Comparison of ENCODE assay signal across 8 cellular contexts in the genomic region with DNA sequence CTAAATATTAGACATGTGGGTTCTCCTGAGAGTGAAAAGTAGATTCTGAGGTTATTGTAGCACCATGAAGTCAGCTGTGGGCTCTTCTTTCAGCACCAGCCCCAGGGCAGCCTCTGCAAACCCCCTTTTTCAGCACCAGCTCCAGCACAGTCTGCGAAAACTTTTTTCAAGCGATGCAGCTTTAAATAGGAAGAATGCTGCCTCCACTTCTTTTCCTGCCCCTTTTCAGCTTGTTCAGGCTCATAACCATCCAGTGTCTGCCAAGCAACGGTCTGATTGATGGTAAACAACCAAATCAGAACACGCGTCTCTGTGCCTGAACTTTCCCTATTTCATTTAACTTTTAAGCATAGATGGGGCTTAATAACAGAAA. TPM values are rescaled to one million over a fixed set of nuclear protein-coding genes. Genes with fewer than 3 reads are reported as not detected.
DNase-seq lines count a peak whose midpoint lies in the region; ATAC-seq and TF ChIP-seq lines count a peak whose summit lies in the region.

A gene (minus strand): TSS at position 155 of the 373 bp plus-strand sequence. CDS start 157 bp downstream, outside the sequence.

- H3K27me3 Mint-ChIP-seq in GM23338 (ENCODE audit: insufficient read depth, low read depth, poor library complexity), result peaks cover 3% of the 10 kb centered on the region

- peaks cover 34% of the 10 kb centered on the region for H3K4me1 Mint-ChIP-seq in GM23338

- peak; percentile 55 for DNase-seq in GM23338 (ENCODE audit: low spot score)
- peak; percentile 96 for DNase-seq in amniotic epithelial cell (ENCODE audit: low read depth)
- peak; percentile 17 to 60 (median 58) for DNase-seq in right cardiac atrium
- peak; percentile 67 for DNase-seq in sciatic nerve (ENCODE audit: low spot score)
- no peak for DNase-seq in DMS153 treated with DMSO at 0.1 percent for 48 hours (lab: John Stamatoyannopoulos, UW; ENCODE audit: unreplicated experiment)
- DNase-seq in GM13977 (ENCODE audit: low spot score), result no peak

- peak within 1 kb of the TSS; percentile 56 for H2AFZ ChIP-seq in GM23338

- H3K4me3 ChIP-seq in GM23338, result peak within 1 kb of the TSS; percentile 58
- peak within 1 kb of the TSS; percentile 85 for H3K4me3 ChIP-seq in right cardiac atrium (ENCODE audit: low read length)

- 5% methylated on average over 5 of the region's 5 CpGs for WGBS in right cardiac atrium

- TF ChIP-seq CTCF in GM23338 (conservative IDR thresholded peaks at IDR 0.05; ENCODE audit: low read depth in 2 of 2) (no peak), GM13977 (IDR thresholded peaks at IDR 0.05; ENCODE audit: extremely low read depth, insufficient read depth, missing control alignments) (no peak)

- H3K27ac ChIP-seq in GM23338 (ENCODE audit: low read depth) (peak within 1 kb of the TSS; percentile 64), right cardiac atrium (ENCODE audit: low read length) (peak within 1 kb of the TSS; percentile 70)

- H3F3A ChIP-seq in GM23338 (replicated peaks; ENCODE audit: low read depth), result no peaks in the 10 kb centered on the region

- intact Hi-C loops in right cardiac atrium (cut with DNase I), result no loop called here
- intact Hi-C loops in sciatic nerve (cut with DNase I), result no loop called here

- H3K9me3 Mint-ChIP-seq in GM23338, result no peaks in the 10 kb centered on the region

- no peaks in the 10 kb centered on the region for H3K36me3 Mint-ChIP-seq in GM23338 (ENCODE audit: low read depth)

- peak within 1 kb of the TSS; percentile 76 for H3K4me2 ChIP-seq in GM23338

- no peaks in the 10 kb centered on the region for H3K27me3 ChIP-seq in GM23338 (ENCODE audit: insufficient read depth)
- no peaks in the 10 kb centered on the region for H3K27me3 ChIP-seq in right cardiac atrium (ENCODE audit: control insufficient read depth, insufficient read depth)

- ATAC-seq in GM23338, result peak; percentile 87
- peak; percentile 93 to 94 for ATAC-seq in right cardiac atrium
- ATAC-seq in sciatic nerve, result peak; percentile 95
- no peak for ATAC-seq in HG03469 (IDR thresholded peaks at IDR 0.05; ENCODE audit: unreplicated experiment)
- ATAC-seq in HG03565 (IDR thresholded peaks at IDR 0.05; ENCODE audit: unreplicated experiment), result no peak

- H3K36me3 ChIP-seq in GM23338 (ENCODE audit: insufficient read depth), result no peaks in the 10 kb centered on the region

- no peaks in the 10 kb centered on the region for H4K20me1 ChIP-seq in GM23338 (replicated peaks; ENCODE audit: insufficient read depth)

- peak within 1 kb of the TSS; percentile 81 for H3K4me3 Mint-ChIP-seq in GM23338

- no peaks in the 10 kb centered on the region for H3K9me2 ChIP-seq in GM23338 (ENCODE audit: insufficient read depth)

- H3K4me1 ChIP-seq in GM23338 (ENCODE audit: insufficient read depth) (peaks cover 27% of the 10 kb centered on the region), right cardiac atrium (ENCODE audit: control insufficient read depth, insufficient read depth, low read length) (no peaks in the 10 kb centered on the region)

- peak within 1 kb of the TSS; percentile 80 for H3K27ac Mint-ChIP-seq in GM23338

- in situ Hi-C loops in GM13977 (cut with MboI; ENCODE audit: low pct_unique_long_range_greater_than_20kb, low sequenced_read_pairs, unreplicated experiment), result no loop called here

- peaks cover 6% of the 10 kb centered on the region; the same call in 1 of the 2 replicates for H3K79me2 ChIP-seq in GM23338 (replicated peaks; ENCODE audit: insufficient read depth)

- H3K9me3 ChIP-seq in right cardiac atrium (ENCODE audit: control insufficient read depth, low read length), result no peaks in the 10 kb centered on the region

TF ChIP-seq in GM23338, 12 proteins besides CTCF, POLR2A, EP300 and RAD21:
- TF ChIP-seq, protein P1, sequence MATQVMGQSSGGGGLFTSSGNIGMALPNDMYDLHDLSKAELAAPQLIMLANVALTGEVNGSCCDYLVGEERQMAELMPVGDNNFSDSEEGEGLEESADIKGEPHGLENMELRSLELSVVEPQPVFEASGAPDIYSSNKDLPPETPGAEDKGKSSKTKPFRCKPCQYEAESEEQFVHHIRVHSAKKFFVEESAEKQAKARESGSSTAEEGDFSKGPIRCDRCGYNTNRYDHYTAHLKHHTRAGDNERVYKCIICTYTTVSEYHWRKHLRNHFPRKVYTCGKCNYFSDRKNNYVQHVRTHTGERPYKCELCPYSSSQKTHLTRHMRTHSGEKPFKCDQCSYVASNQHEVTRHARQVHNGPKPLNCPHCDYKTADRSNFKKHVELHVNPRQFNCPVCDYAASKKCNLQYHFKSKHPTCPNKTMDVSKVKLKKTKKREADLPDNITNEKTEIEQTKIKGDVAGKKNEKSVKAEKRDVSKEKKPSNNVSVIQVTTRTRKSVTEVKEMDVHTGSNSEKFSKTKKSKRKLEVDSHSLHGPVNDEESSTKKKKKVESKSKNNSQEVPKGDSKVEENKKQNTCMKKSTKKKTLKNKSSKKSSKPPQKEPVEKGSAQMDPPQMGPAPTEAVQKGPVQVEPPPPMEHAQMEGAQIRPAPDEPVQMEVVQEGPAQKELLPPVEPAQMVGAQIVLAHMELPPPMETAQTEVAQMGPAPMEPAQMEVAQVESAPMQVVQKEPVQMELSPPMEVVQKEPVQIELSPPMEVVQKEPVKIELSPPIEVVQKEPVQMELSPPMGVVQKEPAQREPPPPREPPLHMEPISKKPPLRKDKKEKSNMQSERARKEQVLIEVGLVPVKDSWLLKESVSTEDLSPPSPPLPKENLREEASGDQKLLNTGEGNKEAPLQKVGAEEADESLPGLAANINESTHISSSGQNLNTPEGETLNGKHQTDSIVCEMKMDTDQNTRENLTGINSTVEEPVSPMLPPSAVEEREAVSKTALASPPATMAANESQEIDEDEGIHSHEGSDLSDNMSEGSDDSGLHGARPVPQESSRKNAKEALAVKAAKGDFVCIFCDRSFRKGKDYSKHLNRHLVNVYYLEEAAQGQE (IDR thresholded peaks at IDR 0.05; ENCODE audit: unreplicated experiment), result no peak
- TF ChIP-seq NANOG (IDR thresholded peaks at IDR 0.05; ENCODE audit: borderline replicate concordance) (no peak), EZH2phosphoT487 (IDR thresholded peaks at IDR 0.05; ENCODE audit: unreplicated experiment) (no peak), CREB1 (CRISPR knock-in tag; IDR thresholded peaks at IDR 0.05; ENCODE audit: low read depth) (no peak), POLR2AphosphoS5 (IDR thresholded peaks at IDR 0.05; ENCODE audit: low read depth) (peak; percentile 34; the same call in 1 of the 2 replicates)

RNA-seq across cellular contexts. Expression of the gene that starts here (rescaled TPM):
- total RNA-seq in GM23338 (2014; rRNA removed; shearing (Covaris generic)), result 19.7 and 20.2 TPM in 2 replicates
- polyA plus RNA-seq in GM23338 (2016; fragmentation: Nextera tagmentation; extraction: Ambion mirVana), result 6.0 and 6.7 TPM in 2 replicates
- total RNA-seq in right cardiac atrium, result 10 to 100 TPM; 10.2 to 26.6 (median 20.0) TPM
- polyA plus RNA-seq in right cardiac atrium, result 9.0 TPM
- 45.7 TPM for total RNA-seq in sciatic nerve

Comparison
In these comparisons a context has a peak if more than half of its experiments do, and no peak if none do; other contexts are left out.
1. ATAC-seq: peak in GM23338 (single experiment), right cardiac atrium (2 of 2) and sciatic nerve (single experiment); none in HG03469 (single experiment) and HG03565 (single experiment).
2. DNase-seq: peak in GM23338 (single experiment), amniotic epithelial cell (single experiment), right cardiac atrium (3 of 3) and sciatic nerve (single experiment); none in DMS153 treated with DMSO at 0.1 percent for 48 hours (single experiment) and GM13977 (single experiment).